In genomic region chr16:20073203-20074088, GRCh38 we compare ENCODE assay signal across 19 cellular contexts. TPM values are rescaled to one million over a fixed set of nuclear protein-coding genes. Genes with fewer than 3 reads are reported as not detected.
A peak's percentile ranks its signal among the peaks of the same experiment; 100 is the strongest.
DNase-seq lines count a peak whose midpoint lies in the region; TF ChIP-seq lines count a peak whose summit lies in the region.
"Had no signal": no experiment of that assay in that cellular context is flagged by ENCODE, and none has a peak within 500 bp of the region (broad histone marks: within the 10 kb centered on the region; RNA-seq: fewer than 3 reads in every experiment).

TSS of gene GPR139 (minus strand) at chr16:20073890. CDS start at chr16:20073616, 274 bp downstream.

- H3K36me3 Mint-ChIP-seq in glutamatergic neuron (ENCODE audit: unreplicated experiment), result peaks cover 2% of the 10 kb centered on the region
- H3K36me3 Mint-ChIP-seq in nephron progenitor cell (ENCODE audit: low read depth), result no peaks in the 10 kb centered on the region
- no peaks in the 10 kb centered on the region for H3K36me3 Mint-ChIP-seq in activated naive CD4-positive, alpha-beta T cell treated with anti-CD3 and anti-CD28 coated beads for 36 hours (ENCODE audit: low read depth)
- H3K36me3 Mint-ChIP-seq: activated naive CD8-positive, alpha-beta T cell; memory B cell had no signal

- peak within 1 kb of the TSS; percentile 58 for H3K9ac ChIP-seq in HUES64 (ENCODE audit: low read depth, low read length)
- H3K9ac ChIP-seq: BLaER1 treated with 17β-estradiol and CSF1 and Interleukin-3, amounts not matched to agents 10 nM and 100 nM had no signal

- H3K27ac Mint-ChIP-seq in glutamatergic neuron (ENCODE audit: unreplicated experiment) (no peak within 1 kb of the TSS), nephron progenitor cell (no peak within 1 kb of the TSS)
- H3K27ac Mint-ChIP-seq in activated naive CD4-positive, alpha-beta T cell treated with anti-CD3 and anti-CD28 coated beads for 36 hours, result no peak within 1 kb of the TSS
- H3K27ac Mint-ChIP-seq: activated naive CD8-positive, alpha-beta T cell; activated T-cell treated with anti-CD3 and anti-CD28 coated beads, Interleukin-2, amount 50 U/mL, for 24 hours; memory B cell had no signal

- peaks cover 15% of the 10 kb centered on the region for H3K27me3 Mint-ChIP-seq in glutamatergic neuron (ENCODE audit: unreplicated experiment)
- peaks cover 70% of the 10 kb centered on the region for H3K27me3 Mint-ChIP-seq in nephron progenitor cell (ENCODE audit: low read depth, poor library complexity)
- H3K27me3 Mint-ChIP-seq in activated naive CD4-positive, alpha-beta T cell treated with anti-CD3 and anti-CD28 coated beads for 36 hours (ENCODE audit: low read depth), result peaks cover 38% of the 10 kb centered on the region

- H3K4me3 Mint-ChIP-seq in glutamatergic neuron (ENCODE audit: unreplicated experiment) (peak within 1 kb of the TSS; percentile 85), nephron progenitor cell (peak within 1 kb of the TSS; percentile 79)
- no peak within 1 kb of the TSS for H3K4me3 Mint-ChIP-seq in activated naive CD4-positive, alpha-beta T cell treated with anti-CD3 and anti-CD28 coated beads for 36 hours
- H3K4me3 Mint-ChIP-seq: activated naive CD8-positive, alpha-beta T cell; activated T-cell treated with anti-CD3 and anti-CD28 coated beads, Interleukin-2, amount 50 U/mL, for 24 hours; memory B cell had no signal

- intact Hi-C loops in activated naive CD4-positive, alpha-beta T cell treated with anti-CD3 and anti-CD28 coated beads for 36 hours (cut with micrococcal nuclease), result no loop called here

- H3K9me3 Mint-ChIP-seq in glutamatergic neuron (ENCODE audit: unreplicated experiment), result peaks cover 1% of the 10 kb centered on the region
- H3K9me3 Mint-ChIP-seq in nephron progenitor cell, result peaks cover 10% of the 10 kb centered on the region
- H3K9me3 Mint-ChIP-seq in activated naive CD4-positive, alpha-beta T cell treated with anti-CD3 and anti-CD28 coated beads for 36 hours, result peaks cover 1% of the 10 kb centered on the region

- peak within 1 kb of the TSS; percentile 66 for H3K4me3 ChIP-seq in HUES64 (ENCODE audit: low read length)
- H3K4me3 ChIP-seq: BLaER1 treated with 17β-estradiol and CSF1 and Interleukin-3, amounts not matched to agents 10 nM and 100 nM; tibial nerve had no signal

- H3K27ac ChIP-seq in HUES64 (ENCODE audit: low read depth, low read length), result no peak within 1 kb of the TSS
- H3K27ac ChIP-seq: 22Rv1; BLaER1 treated with 17β-estradiol and CSF1 and Interleukin-3, amounts not matched to agents 10 nM and 100 nM; tibial nerve had no signal

- DNase-seq in NCI-H1105 treated with DMSO at 0.1 percent for 48 hours (lab: John Stamatoyannopoulos, UW), result peak; percentile 9
- DNase-seq in NCI-H1105 (lab: John Stamatoyannopoulos, UW), result no peak
- DNase-seq in glutamatergic neuron, result peak; percentile 65
- DNase-seq in nephron progenitor cell, result peak; percentile 62
- no peak for DNase-seq in mesenteric fat pad (ENCODE audit: low spot score)
- no peak for DNase-seq in GM20000 (ENCODE audit: low spot score)
- no peak for DNase-seq in activated naive CD4-positive, alpha-beta T cell treated with anti-CD3 and anti-CD28 coated beads for 36 hours
- DNase-seq: activated CD4-positive, alpha-beta T cell treated with anti-CD3 and anti-CD28 coated beads, Interleukin-2, amount 50 U/mL, for 4 hours; activated T-cell treated with anti-CD3 and anti-CD28 coated beads, Interleukin-2, amount 50 U/mL, for 24 hours; DMS79; NCI-H2081; stimulated activated CD4-positive, alpha-beta T cell treated with anti-CD3 and anti-CD28 coated beads, Interleukin-4, amount 100 ng/mL, for 24 hours had no signal

- no peak for TF ChIP-seq CTCF in glutamatergic neuron (IDR thresholded peaks at IDR 0.05; ENCODE audit: partially characterized antibody, unreplicated experiment)
- no peak for TF ChIP-seq CTCF in nephron progenitor cell (IDR thresholded peaks at IDR 0.05)
- TF ChIP-seq CTCF in GM20000 (IDR thresholded peaks at IDR 0.05; ENCODE audit: extremely low read depth, missing control alignments), result no peak

- H3K9me3 ChIP-seq in HUES64 (ENCODE audit: insufficient read depth, low read depth, low read length), result peaks cover 4% of the 10 kb centered on the region; the same call in 1 of the 2 replicates

- peaks cover 3% of the 10 kb centered on the region for H3K4me1 Mint-ChIP-seq in glutamatergic neuron (ENCODE audit: low read depth, unreplicated experiment)
- H3K4me1 Mint-ChIP-seq in nephron progenitor cell, result peaks cover 11% of the 10 kb centered on the region
- no peaks in the 10 kb centered on the region for H3K4me1 Mint-ChIP-seq in activated naive CD4-positive, alpha-beta T cell treated with anti-CD3 and anti-CD28 coated beads for 36 hours (ENCODE audit: low read depth)

- CTCF ChIA-PET in activated naive CD4-positive, alpha-beta T cell treated with anti-CD3 and anti-CD28 coated beads for 36 hours (lab: Charles Lee), result no interaction called here

- H3K36me3 ChIP-seq in HUES64 (ENCODE audit: insufficient read depth, low read length), result no peaks in the 10 kb centered on the region
- H3K36me3 ChIP-seq: BLaER1 treated with 17β-estradiol and CSF1 and Interleukin-3, amounts not matched to agents 10 nM and 100 nM; tibial nerve had no signal

- WGBS in HUES64, result 2% methylated on average over 74 of the region's 75 CpGs

- H3K27me3 ChIP-seq in HUES64 (ENCODE audit: insufficient read depth, low read length), result peaks cover 61% of the 10 kb centered on the region

- H3K4me1 ChIP-seq in HUES64 (ENCODE audit: insufficient read depth, low read length), result peaks cover 16% of the 10 kb centered on the region
- H3K4me1 ChIP-seq: BLaER1 treated with 17β-estradiol and CSF1 and Interleukin-3, amounts not matched to agents 10 nM and 100 nM had no signal

RNA-seq across cellular contexts. Expression of gene GPR139, which starts in this region (rescaled TPM):
- 0.20 TPM for polyA plus RNA-seq in HUES64 (2013, experiment 1 of 2)
- 0.44 TPM for polyA plus RNA-seq in HUES64 (2013, experiment 2 of 2)
- total RNA-seq in glutamatergic neuron (ENCODE audit: unreplicated experiment), result not detected
- total RNA-seq in mesenteric fat pad, result not detected
- total RNA-seq in activated naive CD4-positive, alpha-beta T cell treated with anti-CD3 and anti-CD28 coated beads for 36 hours, result not detected
- total RNA-seq: SK-MEL-5, tibial nerve had no signal

Comparison
In these comparisons a context has a peak if more than half of its experiments do, and no peak if none do; other contexts are left out.
1. DNase-seq: peak in NCI-H1105 treated with DMSO at 0.1 percent for 48 hours (single experiment) and nephron progenitor cell (single experiment); none in NCI-H1105 (single experiment), mesenteric fat pad (single experiment), GM20000 (single experiment) and activated naive CD4-positive, alpha-beta T cell treated with anti-CD3 and anti-CD28 coated beads for 36 hours (single experiment).
2. Peak in DNase-seq in glutamatergic neuron; RNA of the gene not detected or under 1 TPM.